ENCODE assay signal across 1 cellular context in the genomic region with DNA sequence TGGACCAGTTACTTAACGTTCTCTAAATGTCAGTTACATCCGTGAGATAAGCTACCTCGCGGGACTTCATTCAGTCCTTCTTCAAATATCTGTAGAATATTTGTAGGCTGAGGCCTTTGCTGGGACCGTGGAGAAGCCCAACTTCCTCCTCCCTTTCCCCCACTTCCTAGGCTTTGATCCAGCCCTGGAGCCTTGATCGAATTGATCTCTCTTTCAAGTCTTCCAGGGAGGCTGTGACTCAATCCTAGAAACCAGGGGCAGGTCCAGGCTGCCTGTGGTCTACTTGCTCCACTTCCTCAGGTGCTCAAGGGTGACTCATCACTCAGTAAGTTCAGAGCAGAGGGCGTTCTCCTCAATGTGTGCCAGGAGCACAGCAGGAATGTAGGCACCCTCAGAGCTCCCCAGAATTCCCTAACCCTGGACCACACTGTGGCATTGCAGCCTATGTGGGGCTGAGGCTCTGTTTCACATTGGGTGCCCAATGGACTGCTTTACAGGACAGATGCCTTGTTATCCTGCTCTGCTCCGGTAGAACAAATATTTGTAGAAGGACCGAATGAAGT.
TF ChIP-seq lines count a peak whose summit lies in the region.

No MANE protein-coding gene starts in this region.

TF ChIP-seq in K562, 482 proteins besides CTCF, POLR2A, EP300 and RAD21:
- TF ChIP-seq ATF7 (IDR thresholded peaks at IDR 0.05) = 0 out of 2 replicates have a peak, but pooled peaks have one; percentile 37
- TF ChIP-seq ZFX (CRISPR knock-in tag; IDR thresholded peaks at IDR 0.05) = peak; percentile 36; the same call in 1 of the 2 replicates
- TF ChIP-seq KAT7 (CRISPR knock-in tag; IDR thresholded peaks at IDR 0.05; ENCODE audit: borderline replicate concordance) = no peak
- TF ChIP-seq TEAD2 (tag; IDR thresholded peaks at IDR 0.05) = no peak
- TF ChIP-seq ZNF644 (tag; IDR thresholded peaks at IDR 0.05; ENCODE audit: low read depth) = no peak
- peak; percentile 81 for TF ChIP-seq ZEB2 (IDR thresholded peaks at IDR 0.05)
- TF ChIP-seq ZZZ3 (IDR thresholded peaks at IDR 0.05) = no peak
- TF ChIP-seq ZNF133 (CRISPR knock-in tag; IDR thresholded peaks at IDR 0.05) = no peak
- no peak for TF ChIP-seq TBP (optimal IDR thresholded peaks at IDR 0.05; ENCODE audit: low read depth, low read length)
- peak; percentile 85 for TF ChIP-seq CTBP1 (IDR thresholded peaks at IDR 0.05; ENCODE audit: borderline replicate concordance)
- 0 out of 2 replicates have a peak, but pooled peaks have one; percentile 33 for TF ChIP-seq ZNF134 (CRISPR knock-in tag; conservative IDR thresholded peaks at IDR 0.05)
- TF ChIP-seq TRIM24 (IDR thresholded peaks at IDR 0.05) = no peak
- TF ChIP-seq HLTF (IDR thresholded peaks at IDR 0.05) = no peak
- no peak for TF ChIP-seq ZNF551 (CRISPR knock-in tag; IDR thresholded peaks at IDR 0.05)
- no peak for TF ChIP-seq ZNF436 (CRISPR knock-in tag; IDR thresholded peaks at IDR 0.05)
- TF ChIP-seq ZBTB8A (IDR thresholded peaks at IDR 0.05; ENCODE audit: partially characterized antibody) = no peak
- peak in 1 of 2 experiments; percentile 41; a peak in 1 of 4 replicates for TF ChIP-seq NRF1 (conservative IDR thresholded peaks at IDR 0.05 in 1 of 2, IDR thresholded peaks at IDR 0.05 in 1 of 2)
- TF ChIP-seq BHLHE40 (IDR thresholded peaks at IDR 0.05; ENCODE audit: low read length) = 0 out of 2 replicates have a peak, but pooled peaks have one; percentile 43
- no peak for TF ChIP-seq RBM14 (IDR thresholded peaks at IDR 0.05; ENCODE audit: borderline replicate concordance, insufficient read depth, low read depth, low read length)
- TF ChIP-seq SMARCA4 (IDR thresholded peaks at IDR 0.05) = peak; percentile 69
- TF ChIP-seq SRF (CRISPR knock-in tag; IDR thresholded peaks at IDR 0.05) = peak in 1 of 2 experiments; percentile 53; a peak in 1 of 4 replicates
- TF ChIP-seq CEBPB (tag; IDR thresholded peaks at IDR 0.05) = peak; percentile 33; the same call in 1 of the 2 replicates
- no peak for TF ChIP-seq NCOA6 (IDR thresholded peaks at IDR 0.05)
- peak; percentile 65 for TF ChIP-seq JUNB (CRISPR knock-in tag; conservative IDR thresholded peaks at IDR 0.05)
- TF ChIP-seq DMBX1 (CRISPR knock-in tag; IDR thresholded peaks at IDR 0.05; ENCODE audit: borderline replicate concordance) = 0 out of 2 replicates have a peak, but pooled peaks have one; percentile 18
- TF ChIP-seq MYBL2 (IDR thresholded peaks at IDR 0.05; ENCODE audit: low read depth) = peak; percentile 33; the same call in 1 of the 2 replicates
- no peak for TF ChIP-seq MYBL2 (CRISPR knock-in tag; IDR thresholded peaks at IDR 0.05; ENCODE audit: borderline replicate concordance)
- no peak for TF ChIP-seq ZNF583 (CRISPR knock-in tag; IDR thresholded peaks at IDR 0.05)
- no peak for TF ChIP-seq ZBTB33 (CRISPR knock-in tag; IDR thresholded peaks at IDR 0.05)
- TF ChIP-seq, protein P1, sequence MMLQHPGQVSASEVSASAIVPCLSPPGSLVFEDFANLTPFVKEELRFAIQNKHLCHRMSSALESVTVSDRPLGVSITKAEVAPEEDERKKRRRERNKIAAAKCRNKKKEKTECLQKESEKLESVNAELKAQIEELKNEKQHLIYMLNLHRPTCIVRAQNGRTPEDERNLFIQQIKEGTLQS (IDR thresholded peaks at IDR 0.05) = peak; percentile 95
- TF ChIP-seq, protein P1 (CRISPR knock-in tag; conservative IDR thresholded peaks at IDR 0.05) = 0 out of 2 replicates have a peak, but pooled peaks have one; percentile 46
- TF ChIP-seq, protein P2, sequence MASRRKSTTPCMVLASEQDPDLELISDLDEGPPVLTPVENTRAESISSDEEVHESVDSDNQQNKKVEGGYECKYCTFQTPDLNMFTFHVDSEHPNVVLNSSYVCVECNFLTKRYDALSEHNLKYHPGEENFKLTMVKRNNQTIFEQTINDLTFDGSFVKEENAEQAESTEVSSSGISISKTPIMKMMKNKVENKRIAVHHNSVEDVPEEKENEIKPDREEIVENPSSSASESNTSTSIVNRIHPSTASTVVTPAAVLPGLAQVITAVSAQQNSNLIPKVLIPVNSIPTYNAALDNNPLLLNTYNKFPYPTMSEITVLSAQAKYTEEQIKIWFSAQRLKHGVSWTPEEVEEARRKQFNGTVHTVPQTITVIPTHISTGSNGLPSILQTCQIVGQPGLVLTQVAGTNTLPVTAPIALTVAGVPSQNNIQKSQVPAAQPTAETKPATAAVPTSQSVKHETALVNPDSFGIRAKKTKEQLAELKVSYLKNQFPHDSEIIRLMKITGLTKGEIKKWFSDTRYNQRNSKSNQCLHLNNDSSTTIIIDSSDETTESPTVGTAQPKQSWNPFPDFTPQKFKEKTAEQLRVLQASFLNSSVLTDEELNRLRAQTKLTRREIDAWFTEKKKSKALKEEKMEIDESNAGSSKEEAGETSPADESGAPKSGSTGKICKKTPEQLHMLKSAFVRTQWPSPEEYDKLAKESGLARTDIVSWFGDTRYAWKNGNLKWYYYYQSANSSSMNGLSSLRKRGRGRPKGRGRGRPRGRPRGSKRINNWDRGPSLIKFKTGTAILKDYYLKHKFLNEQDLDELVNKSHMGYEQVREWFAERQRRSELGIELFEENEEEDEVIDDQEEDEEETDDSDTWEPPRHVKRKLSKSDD (conservative IDR thresholded peaks at IDR 0.05; ENCODE audit: low read length) = no peak
- TF ChIP-seq, protein P3, sequence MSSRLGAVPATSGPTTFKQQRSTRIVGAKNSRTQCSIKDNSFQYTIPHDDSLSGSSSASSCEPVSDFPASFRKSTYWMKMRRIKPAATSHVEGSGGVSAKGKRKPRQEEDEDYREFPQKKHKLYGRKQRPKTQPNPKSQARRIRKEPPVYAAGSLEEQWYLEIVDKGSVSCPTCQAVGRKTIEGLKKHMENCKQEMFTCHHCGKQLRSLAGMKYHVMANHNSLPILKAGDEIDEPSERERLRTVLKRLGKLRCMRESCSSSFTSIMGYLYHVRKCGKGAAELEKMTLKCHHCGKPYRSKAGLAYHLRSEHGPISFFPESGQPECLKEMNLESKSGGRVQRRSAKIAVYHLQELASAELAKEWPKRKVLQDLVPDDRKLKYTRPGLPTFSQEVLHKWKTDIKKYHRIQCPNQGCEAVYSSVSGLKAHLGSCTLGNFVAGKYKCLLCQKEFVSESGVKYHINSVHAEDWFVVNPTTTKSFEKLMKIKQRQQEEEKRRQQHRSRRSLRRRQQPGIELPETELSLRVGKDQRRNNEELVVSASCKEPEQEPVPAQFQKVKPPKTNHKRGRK (tag; IDR thresholded peaks at IDR 0.05) = no peak
- TF ChIP-seq ZNF263 (CRISPR knock-in tag; IDR thresholded peaks at IDR 0.05; ENCODE audit: borderline replicate concordance) = peak; percentile 65; the same call in 1 of the 2 replicates
- TF ChIP-seq PKNOX1 (IDR thresholded peaks at IDR 0.05) = no peak
- peak; percentile 36 for TF ChIP-seq FOS (IDR thresholded peaks at IDR 0.05; ENCODE audit: extremely low read depth, insufficient read length)
- TF ChIP-seq L3MBTL2 (IDR thresholded peaks at IDR 0.05) = 0 out of 2 replicates have a peak, but pooled peaks have one; percentile 24
- TF ChIP-seq ZNF830 (CRISPR knock-in tag; IDR thresholded peaks at IDR 0.05) = no peak
- peak; percentile 76 for TF ChIP-seq DPF2 (IDR thresholded peaks at IDR 0.05)
- TF ChIP-seq SPI1 (IDR thresholded peaks at IDR 0.05; ENCODE audit: borderline replicate concordance, low read depth, low read length) = peak; percentile 84; the same call in 1 of the 2 replicates
- no peak for TF ChIP-seq HMG20B (CRISPR knock-in tag; IDR thresholded peaks at IDR 0.05)
- peak; percentile 91 for TF ChIP-seq FOSL1 (tag; conservative IDR thresholded peaks at IDR 0.05)
- TF ChIP-seq NFE2 (IDR thresholded peaks at IDR 0.05; ENCODE audit: low read depth) = peak; percentile 77
- peak; percentile 81 for TF ChIP-seq SMARCE1 (IDR thresholded peaks at IDR 0.05)
- TF ChIP-seq UBTF (IDR thresholded peaks at IDR 0.05; ENCODE audit: borderline replicate concordance in 1 of 2, low read depth in 2 of 2, low read length in 2 of 2) = 0 out of 4 replicates have a peak, but pooled peaks of 1 of the 2 experiments have one; percentile 29
- peak; percentile 51; the same call in 1 of the 2 replicates for TF ChIP-seq C11orf30 (IDR thresholded peaks at IDR 0.05; ENCODE audit: low read depth)
- peak; percentile 67 for TF ChIP-seq ARID1B (IDR thresholded peaks at IDR 0.05)
- TF ChIP-seq CHD2 (IDR thresholded peaks at IDR 0.05; ENCODE audit: low read depth, low read length) = peak; percentile 46; the same call in 1 of the 2 replicates
- TF ChIP-seq ZNF77 (CRISPR knock-in tag; IDR thresholded peaks at IDR 0.05) = no peak
- TF ChIP-seq SMARCC2 (IDR thresholded peaks at IDR 0.05; ENCODE audit: low read depth) = peak; percentile 63; the same call in 1 of the 2 replicates
- TF ChIP-seq SP2 (IDR thresholded peaks at IDR 0.05; ENCODE audit: extremely low read depth, low read depth, low read length, poor library complexity, severe bottlenecking) = peak; percentile 12
- peak; percentile 92 for TF ChIP-seq JUN (IDR thresholded peaks at IDR 0.05; ENCODE audit: borderline replicate concordance, low read depth, low read length)
- no peak for TF ChIP-seq JUN (CRISPR knock-in tag; IDR thresholded peaks at IDR 0.05; ENCODE audit: borderline replicate concordance)
- peak; percentile 96 for TF ChIP-seq JUND (IDR thresholded peaks at IDR 0.05; ENCODE audit: borderline replicate concordance, low read depth, low read length)
- TF ChIP-seq JUND (tag; IDR thresholded peaks at IDR 0.05; ENCODE audit: borderline replicate concordance, low read depth, low read length) = peak; percentile 96
- TF ChIP-seq TEAD1 (CRISPR knock-in tag; IDR thresholded peaks at IDR 0.05) = 0 out of 4 replicates have a peak, but pooled peaks of 1 of the 2 experiments have one; percentile 2
- TF ChIP-seq MAFG (tag; conservative IDR thresholded peaks at IDR 0.05) = 0 out of 2 replicates have a peak, but pooled peaks have one; percentile 6
- TF ChIP-seq ZNF280A (IDR thresholded peaks at IDR 0.05; ENCODE audit: low read depth, partially characterized antibody) = no peak
- TF ChIP-seq, protein P4, sequence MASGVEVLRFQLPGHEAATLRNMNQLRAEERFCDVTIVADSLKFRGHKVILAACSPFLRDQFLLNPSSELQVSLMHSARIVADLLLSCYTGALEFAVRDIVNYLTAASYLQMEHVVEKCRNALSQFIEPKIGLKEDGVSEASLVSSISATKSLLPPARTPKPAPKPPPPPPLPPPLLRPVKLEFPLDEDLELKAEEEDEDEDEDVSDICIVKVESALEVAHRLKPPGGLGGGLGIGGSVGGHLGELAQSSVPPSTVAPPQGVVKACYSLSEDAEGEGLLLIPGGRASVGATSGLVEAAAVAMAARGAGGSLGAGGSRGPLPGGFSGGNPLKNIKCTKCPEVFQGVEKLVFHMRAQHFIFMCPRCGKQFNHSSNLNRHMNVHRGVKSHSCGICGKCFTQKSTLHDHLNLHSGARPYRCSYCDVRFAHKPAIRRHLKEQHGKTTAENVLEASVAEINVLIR (CRISPR knock-in tag; IDR thresholded peaks at IDR 0.05) = no peak
